ENCODE assay signal across 8 cellular contexts in the genomic region with DNA sequence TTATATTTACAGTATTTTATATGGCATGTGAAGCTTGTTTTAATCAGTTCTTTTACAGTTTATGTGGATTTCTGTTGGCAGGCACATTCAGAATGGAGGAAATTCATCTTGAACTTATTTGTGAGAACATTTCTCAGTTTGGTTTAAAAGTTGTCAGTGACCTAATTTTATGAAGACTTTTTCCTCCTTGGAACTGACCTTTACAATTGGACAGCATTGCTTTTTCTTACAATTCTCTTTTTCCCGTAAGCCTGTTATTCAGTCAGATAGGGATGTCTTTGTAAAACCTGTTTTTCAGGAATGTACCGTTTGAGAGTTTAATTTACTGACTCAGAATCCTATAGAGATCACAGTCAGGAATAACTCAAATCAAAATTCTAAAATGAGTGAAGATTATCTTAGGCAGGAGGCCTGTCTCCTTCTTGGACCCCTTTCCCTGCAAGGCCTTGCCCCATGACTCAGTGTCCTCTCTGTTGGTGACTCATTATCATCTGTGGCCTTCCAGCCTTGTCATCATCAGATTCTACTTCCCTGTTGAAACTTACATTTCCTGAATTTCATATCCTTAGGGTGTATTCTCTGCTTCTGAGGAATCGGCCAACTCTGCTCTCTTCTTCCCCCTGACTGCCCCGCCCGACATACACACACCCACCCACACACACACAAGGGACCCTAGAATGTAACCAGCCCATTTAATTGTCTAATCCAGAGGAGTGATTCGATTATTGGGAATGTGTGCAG.
A peak's percentile ranks its signal among the peaks of the same experiment; 100 is the strongest.
DNase-seq lines count a peak whose midpoint lies in the region; ATAC-seq, FAIRE-seq and TF ChIP-seq lines count a peak whose summit lies in the region.

No MANE protein-coding gene starts in this region.

- no peaks in the 10 kb centered on the region for H3K79me2 ChIP-seq in astrocyte (ENCODE audit: insufficient read depth, low read length)

- no peaks in the 10 kb centered on the region for H3K27me3 Mint-ChIP-seq in astrocyte (ENCODE audit: low read depth, unreplicated experiment)

- peak overlapping the region; percentile 26 for H2AFZ ChIP-seq in astrocyte (ENCODE audit: low read depth, low read length)

- DNase-seq in HT-29 (ENCODE audit: low spot score) (peak; percentile 46), astrocyte (ENCODE audit: low read depth) (peak; percentile 87), left colon (no peak), thyroid gland (peak in 1 of 2 donors; percentile 11), GM12891 (ENCODE audit: insufficient read length, low spot score) (no peak), NCI-H187 (lab: John Stamatoyannopoulos, UW) (no peak), GOT3 (lab: John Stamatoyannopoulos, UW) (no peak)
- DNase-seq in activated T-cell treated with anti-CD3 and anti-CD28 coated beads, Interleukin-2, amount 50 U/mL, for 1 hour = no peak

- no peaks in the 10 kb centered on the region for H3K9me3 ChIP-seq in astrocyte (ENCODE audit: insufficient read depth, low read depth, low read length)
- H3K9me3 ChIP-seq in thyroid gland = no peaks in the 10 kb centered on the region

- H3K27ac Mint-ChIP-seq in astrocyte (ENCODE audit: unreplicated experiment) = peak overlapping the region; percentile 99

- peak overlapping the region; percentile 91 for H3K27ac ChIP-seq in astrocyte (ENCODE audit: low read depth, low read length)
- H3K27ac ChIP-seq in thyroid gland = peak overlapping the region; percentile 83 to 85 (median 84)

- peak overlapping the region; percentile 76 for H3K4me2 ChIP-seq in astrocyte (ENCODE audit: low read length)

- FAIRE-seq in astrocyte (lab: Jason Lieb, UNC) (peak; percentile 45), GM12891 (lab: Jason Lieb, UNC) (no peak)

- H3K36me3 ChIP-seq in astrocyte (ENCODE audit: insufficient read depth, low read length) (no peaks in the 10 kb centered on the region), thyroid gland (no peaks in the 10 kb centered on the region)

- WGBS in thyroid gland, 2 donors = 62 to 64% methylated on average over 6 of the region's 6 CpGs

- no peaks in the 10 kb centered on the region for H3K9me3 Mint-ChIP-seq in astrocyte (ENCODE audit: unreplicated experiment)

- H4K20me1 ChIP-seq in astrocyte (ENCODE audit: insufficient read depth, low read length) = no peaks in the 10 kb centered on the region

- H3K4me3 ChIP-seq in astrocyte (ENCODE audit: insufficient read depth, low read depth, low read length) = no peak overlapping the region
- no peak overlapping the region for H3K4me3 ChIP-seq in thyroid gland (replicated peaks in 1 of 3)

- peak overlapping the region; percentile 59 for H3K9ac ChIP-seq in astrocyte (ENCODE audit: low read length)

- peak; percentile 40 for ATAC-seq in left colon

- H3K4me1 ChIP-seq in astrocyte (ENCODE audit: insufficient read depth, low read length) (peaks cover 28% of the 10 kb centered on the region), thyroid gland (peaks cover 16 to 45% of the 10 kb centered on the region in 2 donors)

- intact Hi-C loops in left colon (cut with DNase I, micrococcal nuclease) = no loop called here
- intact Hi-C loops in thyroid gland (cut with DNase I) = no loop called here

- TF ChIP-seq POLR2A in thyroid gland (IDR thresholded peaks at IDR 0.05) = no peak
- no peak for TF ChIP-seq POLR2A in GM12891 (IDR thresholded peaks at IDR 0.05; ENCODE audit: low read depth, low read length)

- peaks cover 51% of the 10 kb centered on the region for H3K4me1 Mint-ChIP-seq in astrocyte (ENCODE audit: low read depth, unreplicated experiment)

- H3K27me3 ChIP-seq in astrocyte (ENCODE audit: insufficient read depth, low read length) = no peaks in the 10 kb centered on the region
- H3K27me3 ChIP-seq in thyroid gland = no peaks in the 10 kb centered on the region

- peaks cover 9% of the 10 kb centered on the region for H3K36me3 Mint-ChIP-seq in astrocyte (ENCODE audit: low read depth, unreplicated experiment)

- TF ChIP-seq CTCF in astrocyte (IDR thresholded peaks at IDR 0.05; ENCODE audit: insufficient read depth, low read depth, low read length) (no peak), thyroid gland (IDR thresholded peaks at IDR 0.05) (no peak)

- H3K4me3 Mint-ChIP-seq in astrocyte (ENCODE audit: unreplicated experiment) = peak overlapping the region; percentile 20

TF ChIP-seq in GM12891, 5 proteins besides CTCF, POLR2A, EP300 and RAD21:
- TF ChIP-seq PAX5 (IDR thresholded peaks at IDR 0.05; ENCODE audit: insufficient read depth, low read length, severe bottlenecking) (no peak), POU2F2 (IDR thresholded peaks at IDR 0.05; ENCODE audit: low read depth, low read length) (no peak), POLR2AphosphoS5 (IDR thresholded peaks at IDR 0.05; ENCODE audit: low read depth, low read length) (no peak), SPI1 (IDR thresholded peaks at IDR 0.05; ENCODE audit: low read depth, low read length) (no peak), TAF1 (IDR thresholded peaks at IDR 0.05; ENCODE audit: low read depth, low read length) (no peak)

Comparison
In these comparisons a context has a peak if more than half of its experiments do, and no peak if none do; other contexts are left out.
1. DNase-seq: peak in HT-29 (single experiment) and astrocyte (single experiment); none in left colon (0 of 2), GM12891 (single experiment), NCI-H187 (0 of 2), GOT3 (single experiment) and activated T-cell treated with anti-CD3 and anti-CD28 coated beads, Interleukin-2, amount 50 U/mL, for 1 hour (single experiment).